In the genomic region with DNA sequence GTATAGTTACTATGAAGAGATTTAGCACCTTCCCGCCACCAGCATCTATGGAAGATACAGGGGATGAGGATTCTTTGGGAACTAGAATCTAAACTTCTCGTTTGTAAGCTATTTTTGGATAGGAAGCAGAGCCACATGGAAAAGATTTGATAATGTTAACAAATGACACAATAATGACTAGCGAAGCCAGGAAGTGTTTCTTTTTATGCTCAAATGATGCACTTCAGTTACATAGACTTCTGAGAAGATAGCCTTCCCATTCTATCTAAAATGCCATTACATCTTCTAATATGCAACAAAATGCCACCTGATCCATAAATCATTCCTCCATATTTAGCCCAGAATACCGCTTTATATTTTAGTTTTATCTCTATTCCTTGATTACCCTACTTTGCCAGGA, we compare ENCODE assay signal across 18 cellular contexts. TPM values are rescaled to one million over a fixed set of nuclear protein-coding genes. Genes with fewer than 3 reads are reported as not detected.
DNase-seq lines count a peak whose midpoint lies in the region; ATAC-seq and TF ChIP-seq lines count a peak whose summit lies in the region.
"Had no signal": no experiment of that assay in that cellular context is flagged by ENCODE, and none has a peak within 500 bp of the region (broad histone marks: within the 10 kb centered on the region; RNA-seq: fewer than 3 reads in every experiment).

No MANE protein-coding gene starts in this region.

- H2BK20ac ChIP-seq in IMR-90 (ENCODE audit: low read depth, low read length), result peak overlapping the region; percentile 94

- H3K4ac ChIP-seq in IMR-90 (ENCODE audit: low read depth, low read length), result peak overlapping the region; percentile 92; the same call in 1 of the 2 replicates

- H3K27ac ChIP-seq in IMR-90 (ENCODE audit: insufficient read depth, low read length) (peak overlapping the region; percentile 68), rectal smooth muscle tissue (ENCODE audit: low read depth, low read length) (peak overlapping the region; percentile 72)

- H4K20me1 ChIP-seq in IMR-90 (ENCODE audit: insufficient read depth, low read length), result no peaks in the 10 kb centered on the region

- H2BK15ac ChIP-seq in IMR-90 (ENCODE audit: low read depth, low read length), result peak overlapping the region; percentile 69; the same call in 2 of the 3 replicates

- peak overlapping the region; percentile 94; the same call in 1 of the 2 replicates for H2BK120ac ChIP-seq in IMR-90 (ENCODE audit: low read depth, low read length)

- H3K23ac ChIP-seq in IMR-90 (ENCODE audit: low read depth, low read length), result peak overlapping the region; percentile 83; the same call in 1 of the 2 replicates

- no peak for TF ChIP-seq RAD21 in IMR-90 (IDR thresholded peaks at IDR 0.05; ENCODE audit: low read length)

- ATAC-seq in IMR-90 (ENCODE audit: low read depth), result peak; percentile 25; the same call in 1 of the 2 replicates
- no peak for ATAC-seq in GM18517 (IDR thresholded peaks at IDR 0.05; ENCODE audit: unreplicated experiment)
- no peak for ATAC-seq in GM21528 (IDR thresholded peaks at IDR 0.05; ENCODE audit: low FRiP score, unreplicated experiment)
- ATAC-seq: Panc1 had no signal

- POLR2A ChIA-PET in IMR-90 (lab: Charles Lee; ENCODE audit: unreplicated experiment), result no interaction called here

- TF ChIP-seq CTCF in IMR-90 (conservative IDR thresholded peaks at IDR 0.05; ENCODE audit: low read depth, low read length), result no peak

- CTCF ChIA-PET in IMR-90 (lab: Yijun Ruan, JAX), result no interaction called here

- in situ Hi-C loops in IMR-90 (cut with MboI; ENCODE audit: low sequenced_read_pairs), result no loop called here

- H2AFZ ChIP-seq in IMR-90 (replicated peaks; ENCODE audit: low read length, poor library complexity), result no peak overlapping the region

- H2BK5ac ChIP-seq in IMR-90 (ENCODE audit: low read depth, low read length, poor library complexity, severe bottlenecking), result peak overlapping the region; percentile 78

- peak overlapping the region; percentile 82; the same call in 1 of the 2 replicates for H4K5ac ChIP-seq in IMR-90 (ENCODE audit: low read depth, low read length)

- H2AK9ac ChIP-seq in IMR-90 (replicated peaks; ENCODE audit: low read depth, low read length, poor library complexity), result no peak overlapping the region

- 0 out of 2 replicates have a peak overlapping the region, but pooled peaks have one; percentile 49 for H4K91ac ChIP-seq in IMR-90 (ENCODE audit: insufficient read depth, low read depth, low read length)

- H3K56ac ChIP-seq in IMR-90 (ENCODE audit: extremely low read depth, insufficient read depth, low read length), result peak overlapping the region; percentile 5; the same call in 1 of the 2 replicates

- peak overlapping the region; percentile 11; the same call in 1 of the 2 replicates for H3K4me2 ChIP-seq in IMR-90 (ENCODE audit: low read depth, low read length)
- H3K4me2 ChIP-seq: SK-N-SH had no signal

- H3K27me3 ChIP-seq in IMR-90 (ENCODE audit: control insufficient read depth, insufficient read depth, low read length) (no peaks in the 10 kb centered on the region), rectal smooth muscle tissue (ENCODE audit: control insufficient read depth, insufficient read depth, low read length) (no peaks in the 10 kb centered on the region)

- no peak overlapping the region for H3K9ac ChIP-seq in IMR-90 (ENCODE audit: low read depth, low read length)
- no peak overlapping the region for H3K9ac ChIP-seq in rectal smooth muscle tissue (ENCODE audit: low read length)
- H3K9ac ChIP-seq: SK-N-SH had no signal

- intact Hi-C loops in IMR-90 (cut with micrococcal nuclease), result loop anchor here (1.0 kb wide), 1 partner anchor 8 kb away; no protein-coding TSS in a partner anchor

- TF ChIP-seq POLR2A in IMR-90 (IDR thresholded peaks at IDR 0.05; ENCODE audit: low read depth, low read length), result no peak

- no TSS peak for BruUV-seq in IMR-90 (replicated peaks; lab: Mats Ljungman, UMichigan)

- peak overlapping the region; percentile 84 for H3K14ac ChIP-seq in IMR-90 (replicated peaks; ENCODE audit: low read depth, low read length)

- H3K4me3 ChIP-seq in IMR-90 (ENCODE audit: insufficient read depth, low read depth, low read length) (no peak overlapping the region), rectal smooth muscle tissue (ENCODE audit: low read length) (no peak overlapping the region)

- no peaks in the 10 kb centered on the region for H3K9me3 ChIP-seq in IMR-90 (ENCODE audit: control insufficient read depth, insufficient read depth, low read length)
- H3K9me3 ChIP-seq: SK-N-SH had no signal

- DNase-seq in AG08395 (ENCODE audit: low spot score), result peak; percentile 16
- peak; percentile 88 for DNase-seq in IMR-90
- peak; percentile 91 for DNase-seq in fibroblast of peridontal ligament (ENCODE audit: extremely low read depth)
- no peak for DNase-seq in SIG-M5 treated with dmso at 0.1 percent for 504 hours (lab: John Stamatoyannopoulos, UW; ENCODE audit: unreplicated experiment)
- no peak for DNase-seq in anterior cingulate cortex (lab: John Stamatoyannopoulos, UW)
- DNase-seq: C1 segment of cervical spinal cord, GOT3, NCI-H1105, NCI-H1694, NCI-H2107, NCI-H2227 treated with DMSO at 0.1 percent for 48 hours, NCI-H524 treated with DMSO at 0.1 percent for 48 hours, Right ventricle myocardium superior, SK-N-SH had no signal

- no CpG with 5 or more reads among the region's 4 CpGs for WGBS in IMR-90 (ENCODE audit: extremely low coverage in 2 of 2, insufficient read length in 1 of 2), 2 experiments

- H2AK5ac ChIP-seq in IMR-90 (ENCODE audit: low read depth, low read length), result peak overlapping the region; percentile 98

- dilution Hi-C loops in IMR-90 (cut with HindIII; ENCODE audit: low sequenced_read_pairs, unreplicated experiment), result no loop called here

- peaks cover 18% of the 10 kb centered on the region for H3K9me1 ChIP-seq in IMR-90 (ENCODE audit: insufficient read depth, low read length)

- no peaks in the 10 kb centered on the region for H3K36me3 ChIP-seq in IMR-90 (ENCODE audit: control insufficient read depth, insufficient read depth, low read length)
- no peaks in the 10 kb centered on the region for H3K36me3 ChIP-seq in rectal smooth muscle tissue (ENCODE audit: control insufficient read depth, insufficient read depth, low read length)

- peaks cover 18% of the 10 kb centered on the region for H3K4me1 ChIP-seq in IMR-90 (ENCODE audit: control insufficient read depth, insufficient read depth, low read length)
- peaks cover 20% of the 10 kb centered on the region for H3K4me1 ChIP-seq in rectal smooth muscle tissue (ENCODE audit: control insufficient read depth, insufficient read depth, low read length)

- H3K18ac ChIP-seq in IMR-90 (ENCODE audit: low read depth, low read length), result peak overlapping the region; percentile 95

- H3K79me1 ChIP-seq in IMR-90 (ENCODE audit: low read depth in 1 of 2, low read length in 2 of 2), result no peaks in the 10 kb centered on the region

- H4K8ac ChIP-seq in IMR-90 (ENCODE audit: low read depth in 2 of 2, low read length in 2 of 2), result peak overlapping the region; percentile 22 to 85; a peak in 2 of 4 replicates

TF ChIP-seq in IMR-90, 13 proteins besides CTCF, POLR2A, EP300 and RAD21:
- TF ChIP-seq CEBPB (IDR thresholded peaks at IDR 0.05; ENCODE audit: low read depth, low read length) (peak; percentile 49; the same call in 1 of the 2 replicates), MAFK (IDR thresholded peaks at IDR 0.05; ENCODE audit: low read depth, low read length) (no peak)
- TF ChIP-seq, protein P1, sequence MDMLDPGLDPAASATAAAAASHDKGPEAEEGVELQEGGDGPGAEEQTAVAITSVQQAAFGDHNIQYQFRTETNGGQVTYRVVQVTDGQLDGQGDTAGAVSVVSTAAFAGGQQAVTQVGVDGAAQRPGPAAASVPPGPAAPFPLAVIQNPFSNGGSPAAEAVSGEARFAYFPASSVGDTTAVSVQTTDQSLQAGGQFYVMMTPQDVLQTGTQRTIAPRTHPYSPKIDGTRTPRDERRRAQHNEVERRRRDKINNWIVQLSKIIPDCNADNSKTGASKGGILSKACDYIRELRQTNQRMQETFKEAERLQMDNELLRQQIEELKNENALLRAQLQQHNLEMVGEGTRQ (IDR thresholded peaks at IDR 0.05; ENCODE audit: low read depth, low read length), result no peak
TF ChIP-seq in IMR-90: peak in this region for 1.

RNA-seq across cellular contexts. Expression of gene TNC, which starts 17.0 kb away (rescaled TPM):
- 170 and 192 TPM in 2 replicates for total RNA-seq in IMR-90 (2012; rRNA removed)
- polyA plus RNA-seq in IMR-90 (2012; rRNA removed), result 236 and 253 TPM in 2 replicates
- polyA plus RNA-seq in IMR-90 (2012; cell fraction: cytosol; rRNA removed), result 158 and 229 TPM in 2 replicates
- 320 and 374 TPM in 2 replicates for polyA plus RNA-seq in IMR-90 (2012; cell fraction: nucleus; rRNA removed; ENCODE audit: low replicate concordance)

Comparison
In these comparisons a context has a peak if more than half of its experiments do, and no peak if none do; other contexts are left out.
1. DNase-seq: peak in AG08395 (single experiment), IMR-90 (single experiment) and fibroblast of peridontal ligament (single experiment); none in SIG-M5 treated with dmso at 0.1 percent for 504 hours (single experiment) and anterior cingulate cortex (0 of 58).